15 cellular contexts compared by ENCODE assay signal in the genomic region with DNA sequence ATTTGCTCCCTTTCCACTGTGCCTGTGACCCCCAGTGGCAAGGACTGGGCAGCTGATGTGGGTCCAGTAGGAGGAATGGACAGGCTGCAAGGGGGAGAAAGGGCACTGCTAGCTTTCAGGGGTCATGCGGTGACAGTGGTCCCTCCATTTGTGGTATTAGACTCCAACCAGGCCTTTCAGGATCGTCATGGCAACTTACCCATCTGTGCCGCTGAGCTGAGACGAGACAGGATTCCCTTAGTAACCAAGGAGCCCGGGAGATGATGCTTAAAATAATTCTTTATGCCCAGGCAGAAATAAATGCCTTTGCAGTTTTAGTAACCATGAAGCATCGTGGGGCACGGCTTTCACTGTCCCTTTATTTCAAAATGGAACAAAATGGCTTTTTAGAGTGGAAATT. TPM values are rescaled to one million over a fixed set of nuclear protein-coding genes. Genes with fewer than 3 reads are reported as not detected.
DNase-seq lines count a peak whose midpoint lies in the region; ATAC-seq and TF ChIP-seq lines count a peak whose summit lies in the region.
"Had no signal": no experiment of that assay in that cellular context is flagged by ENCODE, and none has a peak within 500 bp of the region (broad histone marks: within the 10 kb centered on the region; RNA-seq: fewer than 3 reads in every experiment).

No MANE protein-coding gene starts in this region.

- H3K27ac Mint-ChIP-seq in brain, result peak overlapping the region in 3 of 5 experiments; percentile 48 to 93 (median 63)
- H3K27ac Mint-ChIP-seq: H9 had no signal

- ATAC-seq in GM19455 (IDR thresholded peaks at IDR 0.05; ENCODE audit: unreplicated experiment), result no peak
- ATAC-seq: GM12878 had no signal

- H3K4me3 Mint-ChIP-seq in brain, result no peak overlapping the region
- H3K4me3 Mint-ChIP-seq: CD4-positive, alpha-beta memory T cell; H9 had no signal

- peaks cover 0 to 7% (median 5%) of the 10 kb centered on the region in 5 experiments for H3K9me3 Mint-ChIP-seq in brain

- no peaks in the 10 kb centered on the region for H3K27me3 Mint-ChIP-seq in brain

- no peaks in the 10 kb centered on the region for H3K36me3 Mint-ChIP-seq in brain
- H3K36me3 Mint-ChIP-seq: CD4-positive, alpha-beta memory T cell had no signal

- TF ChIP-seq CTCF in brain (conservative IDR thresholded peaks at IDR 0.05), result no peak

- peak; percentile 53 for DNase-seq in Ammon's horn (ENCODE audit: low spot score)
- peak; percentile 4 for DNase-seq in midbrain (lab: John Stamatoyannopoulos, UW)
- DNase-seq in superior temporal gyrus (ENCODE audit: extremely low spot score), result peak; percentile 44
- DNase-seq in HuH-7 (ENCODE audit: low spot score), result no peak
- no peak for DNase-seq in NCI-H187 (lab: John Stamatoyannopoulos, UW)
- DNase-seq: 8988T; ACHN; BE2C; CD4-positive, alpha-beta memory T cell; DMS79; GOT3; H9 had no signal

- peaks cover 15% of the 10 kb centered on the region for H3K4me1 Mint-ChIP-seq in brain
- H3K4me1 Mint-ChIP-seq: CD4-positive, alpha-beta memory T cell; H9 had no signal

RNA-seq across cellular contexts. Expression of gene MRPL3, which starts 15.9 kb away (rescaled TPM):
- polyA plus RNA-seq in brain (ENCODE audit: insufficient read depth, low read depth, low replicate concordance), result 67.0 TPM

Comparison
In these comparisons a context has a peak if more than half of its experiments do, and no peak if none do; other contexts are left out.
1. DNase-seq: peak in Ammon's horn (single experiment), midbrain (single experiment) and superior temporal gyrus (single experiment); none in HuH-7 (single experiment) and NCI-H187 (0 of 2).